8 cellular contexts compared by ENCODE assay signal in genomic region chr2:105798595-105798994, GRCh38. TPM values are rescaled to one million over a fixed set of nuclear protein-coding genes. Genes with fewer than 3 reads are reported as not detected.
A peak's percentile ranks its signal among the peaks of the same experiment; 100 is the strongest.
DNase-seq lines count a peak whose midpoint lies in the region; ATAC-seq and TF ChIP-seq lines count a peak whose summit lies in the region.
"Had no signal": no experiment of that assay in that cellular context is flagged by ENCODE, and none has a peak within 500 bp of the region (broad histone marks: within the 10 kb centered on the region; RNA-seq: fewer than 3 reads in every experiment).

No MANE protein-coding gene starts in this region.

- H3K4me3 ChIP-seq in Jurkat, Clone E6-1 (ENCODE audit: low read length): peak overlapping the region; percentile 21
- peak overlapping the region in 1 of 8 donors; percentile 50 for H3K4me3 ChIP-seq in spleen

- no peaks in the 10 kb centered on the region for H3K9me3 Mint-ChIP-seq in activated T-helper 1 cell treated with anti-CD3 and anti-CD28 coated beads, Interleukin-12 subunit alpha, Interleukin-12 subunit beta, Interleukin-2, Interleukin-4 antibody, amounts not matched to agents 30 ng/mL and 10 ng/mL and 1 ng/mL, durations not matched to agents 14 hours and 24 hours and 36 hours

- no peaks in the 10 kb centered on the region for H3K36me3 ChIP-seq in spleen

- TF ChIP-seq POLR2A in spleen (IDR thresholded peaks at IDR 0.05): peak in 1 of 3 donors; percentile 37

- peak overlapping the region; percentile 77 for H3K4me3 Mint-ChIP-seq in activated T-helper 1 cell treated with anti-CD3 and anti-CD28 coated beads, Interleukin-12 subunit alpha, Interleukin-12 subunit beta, Interleukin-2, Interleukin-4 antibody, amounts not matched to agents 30 ng/mL and 10 ng/mL and 1 ng/mL, durations not matched to agents 14 hours and 24 hours and 36 hours

- H3K27ac ChIP-seq in spleen: peak overlapping the region; percentile 59 to 93 (median 90)

- no peak for TF ChIP-seq CTCF in spleen (IDR thresholded peaks at IDR 0.05 in 8 of 11, conservative IDR thresholded peaks at IDR 0.05 in 3 of 11)

- ATAC-seq in GM18868 (IDR thresholded peaks at IDR 0.05; ENCODE audit: unreplicated experiment): peak; percentile 19
- ATAC-seq in GM19324 (IDR thresholded peaks at IDR 0.05; ENCODE audit: low FRiP score, unreplicated experiment): no peak

- H3K9me3 ChIP-seq in spleen: no peaks in the 10 kb centered on the region

- H3K27me3 ChIP-seq in spleen (replicated peaks in 1 of 7): no peaks in the 10 kb centered on the region

- 12 to 24% (median 20%) methylated on average over 2 of the region's 2 CpGs for WGBS in spleen, 5 donors

- intact Hi-C loops in activated T-helper 1 cell treated with anti-CD3 and anti-CD28 coated beads, Interleukin-12 subunit alpha, Interleukin-12 subunit beta, Interleukin-2, Interleukin-4 antibody, amounts not matched to agents 30 ng/mL and 10 ng/mL and 1 ng/mL, durations not matched to agents 14 hours and 24 hours and 36 hours (cut with micrococcal nuclease): loop anchor here (1.0 to 10.0 kb wide), 4 partner anchors 11 to 464 kb away; partner anchors contain the start of gene C2orf49
- intact Hi-C loops in spleen (cut with DNase I; ENCODE audit: low total_unique reads): no loop called here
- intact Hi-C loops in head of caudate nucleus (cut with DNase I): no loop called here

- peak; percentile 81 for DNase-seq in Jurkat, Clone E6-1 (ENCODE audit: low read depth, low spot score)
- DNase-seq in activated T-helper 1 cell treated with anti-CD3 and anti-CD28 coated beads, Interleukin-12 subunit alpha, Interleukin-12 subunit beta, Interleukin-2, Interleukin-4 antibody, amounts not matched to agents 30 ng/mL and 10 ng/mL and 1 ng/mL, durations not matched to agents 14 hours and 24 hours and 36 hours (ENCODE audit: low spot score): no peak
- DNase-seq in spleen (no peak), head of caudate nucleus (no peak), middle frontal gyrus (ENCODE audit: extremely low spot score, low spot score) (no peak)
- DNase-seq: NCI-H510A treated with DMSO at 0.1 percent for 48 hours had no signal

- peaks cover 86 to 100% (median 98%) of the 10 kb centered on the region in 6 donors for H3K4me1 ChIP-seq in spleen

- peaks cover 89% of the 10 kb centered on the region for H3K4me1 Mint-ChIP-seq in activated T-helper 1 cell treated with anti-CD3 and anti-CD28 coated beads, Interleukin-12 subunit alpha, Interleukin-12 subunit beta, Interleukin-2, Interleukin-4 antibody, amounts not matched to agents 30 ng/mL and 10 ng/mL and 1 ng/mL, durations not matched to agents 14 hours and 24 hours and 36 hours (ENCODE audit: low read depth)

- peaks cover 29% of the 10 kb centered on the region for H3K36me3 Mint-ChIP-seq in activated T-helper 1 cell treated with anti-CD3 and anti-CD28 coated beads, Interleukin-12 subunit alpha, Interleukin-12 subunit beta, Interleukin-2, Interleukin-4 antibody, amounts not matched to agents 30 ng/mL and 10 ng/mL and 1 ng/mL, durations not matched to agents 14 hours and 24 hours and 36 hours (ENCODE audit: low read depth)

- peak overlapping the region; percentile 97 for H3K27ac Mint-ChIP-seq in activated T-helper 1 cell treated with anti-CD3 and anti-CD28 coated beads, Interleukin-12 subunit alpha, Interleukin-12 subunit beta, Interleukin-2, Interleukin-4 antibody, amounts not matched to agents 30 ng/mL and 10 ng/mL and 1 ng/mL, durations not matched to agents 14 hours and 24 hours and 36 hours

- no peaks in the 10 kb centered on the region for H3K27me3 Mint-ChIP-seq in activated T-helper 1 cell treated with anti-CD3 and anti-CD28 coated beads, Interleukin-12 subunit alpha, Interleukin-12 subunit beta, Interleukin-2, Interleukin-4 antibody, amounts not matched to agents 30 ng/mL and 10 ng/mL and 1 ng/mL, durations not matched to agents 14 hours and 24 hours and 36 hours (ENCODE audit: insufficient read depth)

RNA-seq across cellular contexts. Expression of gene NCK2, which starts 53.9 kb away (rescaled TPM):
- polyA plus RNA-seq in Jurkat, Clone E6-1 (2012; ENCODE audit: insufficient read depth, insufficient read length): 30.4 TPM
- total RNA-seq in activated T-helper 1 cell treated with anti-CD3 and anti-CD28 coated beads, Interleukin-12 subunit alpha, Interleukin-12 subunit beta, Interleukin-2, Interleukin-4 antibody, amounts not matched to agents 30 ng/mL and 10 ng/mL and 1 ng/mL, durations not matched to agents 14 hours and 24 hours and 36 hours: 79.9 and 86.8 TPM in 2 replicates
- total RNA-seq in spleen: 100 to 1,000 TPM in 2 of 7 donors, 10 to 100 TPM in 5; 50.3 to 106 (median 82.9) TPM
- polyA plus RNA-seq in spleen: 10 to 100 TPM; 21.5 to 32.1 (median 30.0) TPM
